ENCODE assay signal across 19 cellular contexts in genomic region chr5:176151286-176151685, GRCh38.
DNase-seq lines count a peak whose midpoint lies in the region; ATAC-seq and TF ChIP-seq lines count a peak whose summit lies in the region.
"Had no signal": no experiment of that assay in that cellular context is flagged by ENCODE, and none has a peak within 500 bp of the region (broad histone marks: within the 10 kb centered on the region; RNA-seq: fewer than 3 reads in every experiment).

No MANE protein-coding gene starts in this region.

- DNase-seq in HT1080 (ENCODE audit: low read depth) (peak; percentile 71), astrocyte of the hippocampus (ENCODE audit: low read depth, low spot score) (peak; percentile 45), iris pigment epithelial cell (ENCODE audit: low read depth) (peak; percentile 37), thyroid gland (peak; percentile 9 to 21), CD14-positive monocyte (ENCODE audit: low spot score) (no peak), activated gamma-delta T cell (lab: John Stamatoyannopoulos, UW) (no peak), left lobe of liver (ENCODE audit: low spot score) (no peak)
- DNase-seq: activated CD4-positive, alpha-beta T cell treated with anti-CD3 and anti-CD28 coated beads for 36 hours; activated CD8-positive, alpha-beta memory T cell treated with anti-CD3 and anti-CD28 coated beads, Interleukin-2, amount 10 ng/mL, durations not matched to agents 7 days and 5 days; heart left ventricle; NCI-H146; NK-92 treated with Interleukin-12 subunit alpha and Interleukin-12 subunit beta, amount 100 ng/mL, for 24 hours; pancreas; stimulated activated CD4-positive, alpha-beta T cell treated with anti-CD3 and anti-CD28 coated beads, Interleukin-2, amount 100 ng/mL, for 48 hours; stomach; upper lobe of right lung had no signal

- H3K27me3 ChIP-seq in thyroid gland: no peaks in the 10 kb centered on the region
- H3K27me3 ChIP-seq: BLaER1, pancreas, upper lobe of right lung had no signal

- H3K9me3 Mint-ChIP-seq in CD14-positive monocyte: no peaks in the 10 kb centered on the region

- no peak for ATAC-seq in left lobe of liver
- ATAC-seq: activated CD4-positive, alpha-beta T cell treated with anti-CD3 and anti-CD28 coated beads for 36 hours; activated CD8-positive, alpha-beta memory T cell treated with anti-CD3 and anti-CD28 coated beads, Interleukin-2, amount 10 ng/mL, durations not matched to agents 7 days and 5 days; esophagus mucosa; heart left ventricle; pancreas; upper lobe of right lung had no signal

- no peaks in the 10 kb centered on the region for H3K9me3 ChIP-seq in thyroid gland
- H3K9me3 ChIP-seq: BLaER1, heart left ventricle, pancreas, stomach, upper lobe of right lung had no signal

- no peaks in the 10 kb centered on the region for H3K36me3 ChIP-seq in thyroid gland
- H3K36me3 ChIP-seq: BLaER1, heart left ventricle, pancreas, upper lobe of right lung had no signal

- no peak overlapping the region for H3K27ac Mint-ChIP-seq in CD14-positive monocyte
- H3K27ac Mint-ChIP-seq: activated CD4-positive, alpha-beta T cell treated with anti-CD3 and anti-CD28 coated beads for 36 hours; activated CD8-positive, alpha-beta memory T cell treated with anti-CD3 and anti-CD28 coated beads, Interleukin-2, amount 10 ng/mL, durations not matched to agents 7 days and 5 days had no signal

- no peak overlapping the region for H3K27ac ChIP-seq in thyroid gland
- H3K27ac ChIP-seq: BLaER1, heart left ventricle, pancreas, stomach, upper lobe of right lung had no signal

- no peak for TF ChIP-seq POLR2A in thyroid gland (IDR thresholded peaks at IDR 0.05)

- H3K4me3 Mint-ChIP-seq in CD14-positive monocyte: no peak overlapping the region
- H3K4me3 Mint-ChIP-seq: activated CD4-positive, alpha-beta T cell treated with anti-CD3 and anti-CD28 coated beads for 36 hours; activated CD8-positive, alpha-beta memory T cell treated with anti-CD3 and anti-CD28 coated beads, Interleukin-2, amount 10 ng/mL, durations not matched to agents 7 days and 5 days had no signal

- H3K4me1 ChIP-seq in thyroid gland: peaks cover 0 to 9% of the 10 kb centered on the region in 2 donors
- H3K4me1 ChIP-seq: BLaER1, heart left ventricle, pancreas, stomach, upper lobe of right lung had no signal

- intact Hi-C loops in thyroid gland (cut with DNase I) (no loop called here), CD14-positive monocyte (cut with micrococcal nuclease) (no loop called here)

- no peaks in the 10 kb centered on the region for H3K4me1 Mint-ChIP-seq in CD14-positive monocyte
- H3K4me1 Mint-ChIP-seq: activated CD4-positive, alpha-beta T cell treated with anti-CD3 and anti-CD28 coated beads for 36 hours; activated CD8-positive, alpha-beta memory T cell treated with anti-CD3 and anti-CD28 coated beads, Interleukin-2, amount 10 ng/mL, durations not matched to agents 7 days and 5 days had no signal

- no peak overlapping the region for H3K4me3 ChIP-seq in thyroid gland (replicated peaks in 1 of 3)
- H3K4me3 ChIP-seq: BLaER1, heart left ventricle, lung, pancreas, stomach, upper lobe of right lung had no signal

- 37 to 57% methylated on average over 9 of the region's 9 CpGs for WGBS in thyroid gland, 2 donors

- H3K27me3 Mint-ChIP-seq in CD14-positive monocyte (ENCODE audit: low read depth in 3 of 3): peaks cover 7 to 8% (median 8%) of the 10 kb centered on the region in 3 donors

- TF ChIP-seq CTCF in thyroid gland (IDR thresholded peaks at IDR 0.05): no peak
- no peak for TF ChIP-seq CTCF in CD14-positive monocyte (IDR thresholded peaks at IDR 0.05)

- no peaks in the 10 kb centered on the region for H3K36me3 Mint-ChIP-seq in CD14-positive monocyte
- H3K36me3 Mint-ChIP-seq: activated CD8-positive, alpha-beta memory T cell treated with anti-CD3 and anti-CD28 coated beads, Interleukin-2, amount 10 ng/mL, durations not matched to agents 7 days and 5 days had no signal

Comparison
In these comparisons a context has a peak if more than half of its experiments do, and no peak if none do; other contexts are left out.
1. DNase-seq: peak in HT1080 (single experiment), astrocyte of the hippocampus (single experiment), iris pigment epithelial cell (single experiment) and thyroid gland (2 of 2); none in CD14-positive monocyte (single experiment), activated gamma-delta T cell (single experiment) and left lobe of liver (single experiment).